Comparison of ENCODE assay signal across 8 cellular contexts in the genomic region with DNA sequence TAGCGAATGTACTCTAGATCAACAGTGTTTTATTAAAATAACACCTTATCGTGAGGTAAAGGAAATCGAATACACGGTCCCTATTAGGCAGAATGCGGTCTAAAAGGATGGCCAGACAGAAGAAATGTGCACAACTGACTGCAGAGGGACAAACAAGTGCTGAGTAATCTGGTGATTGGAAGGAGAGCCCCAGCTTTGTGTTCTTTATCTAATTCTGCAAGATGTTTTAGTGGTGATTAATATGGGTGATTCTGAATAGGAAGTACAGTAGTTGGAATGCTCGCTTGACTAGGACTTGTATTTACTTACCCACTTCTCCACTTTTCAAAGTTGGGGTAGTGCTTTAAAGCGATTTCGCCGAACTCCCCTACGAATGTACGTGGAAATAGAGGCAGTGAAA. TPM values are rescaled to one million over a fixed set of nuclear protein-coding genes. Genes with fewer than 3 reads are reported as not detected.
DNase-seq lines count a peak whose midpoint lies in the region; ATAC-seq and TF ChIP-seq lines count a peak whose summit lies in the region.

No MANE protein-coding gene starts in this region.

- H3K9me3 ChIP-seq in tibial nerve = no peaks in the 10 kb centered on the region

- no peak for TF ChIP-seq EP300 in tibial nerve (IDR thresholded peaks at IDR 0.05)

- 0 to 36% methylated on average over 11 of the region's 11 CpGs for WGBS in tibial nerve, 2 donors

- peaks cover 0 to 32% (median 4%) of the 10 kb centered on the region in 4 donors for H3K4me1 ChIP-seq in tibial nerve

- no peak for ATAC-seq in HG03457 (IDR thresholded peaks at IDR 0.05; ENCODE audit: unreplicated experiment)

- H3K4me3 ChIP-seq in LNCaP clone FGC (ENCODE audit: low read depth, low read length) = peak overlapping the region; percentile 81
- H3K4me3 ChIP-seq in tibial nerve = peak overlapping the region; percentile 41 to 78 (median 67)

- H3K27ac ChIP-seq in tibial nerve = peak overlapping the region in 3 of 4 donors; percentile 91 to 94 (median 91)

- no peaks in the 10 kb centered on the region for H3K36me3 ChIP-seq in tibial nerve

- no peaks in the 10 kb centered on the region for H3K27me3 ChIP-seq in tibial nerve

- TF ChIP-seq CTCF in LNCaP clone FGC (IDR thresholded peaks at IDR 0.05; ENCODE audit: control insufficient read depth, extremely low read depth, insufficient read depth) = no peak
- TF ChIP-seq CTCF in tibial nerve (IDR thresholded peaks at IDR 0.05) = no peak

- TF ChIP-seq POLR2A in tibial nerve (IDR thresholded peaks at IDR 0.05) = no peak

- DNase-seq in EL (peak; percentile 69), LNCaP clone FGC (ENCODE audit: low read depth) (no peak), astrocyte of the hippocampus (ENCODE audit: low read depth, low spot score) (peak; percentile 44), left kidney (ENCODE audit: low read depth, low spot score) (peak; percentile 12), tibial nerve (ENCODE audit: low spot score in 2 of 2) (no peak), Ammon's horn (ENCODE audit: low spot score) (no peak), AML-193 (lab: John Stamatoyannopoulos, UW) (no peak)

RNA-seq across cellular contexts. Expression of a gene that starts 1.2 kb away (rescaled TPM):
- total RNA-seq in tibial nerve = 10 to 100 TPM; 16.2 to 24.5 (median 19.2) TPM

Comparison
In these comparisons a context has a peak if more than half of its experiments do, and no peak if none do; other contexts are left out.
1. DNase-seq: peak in EL (single experiment), astrocyte of the hippocampus (single experiment) and left kidney (single experiment); none in LNCaP clone FGC (single experiment), tibial nerve (0 of 2), Ammon's horn (single experiment) and AML-193 (0 of 2).